In the genomic region with DNA sequence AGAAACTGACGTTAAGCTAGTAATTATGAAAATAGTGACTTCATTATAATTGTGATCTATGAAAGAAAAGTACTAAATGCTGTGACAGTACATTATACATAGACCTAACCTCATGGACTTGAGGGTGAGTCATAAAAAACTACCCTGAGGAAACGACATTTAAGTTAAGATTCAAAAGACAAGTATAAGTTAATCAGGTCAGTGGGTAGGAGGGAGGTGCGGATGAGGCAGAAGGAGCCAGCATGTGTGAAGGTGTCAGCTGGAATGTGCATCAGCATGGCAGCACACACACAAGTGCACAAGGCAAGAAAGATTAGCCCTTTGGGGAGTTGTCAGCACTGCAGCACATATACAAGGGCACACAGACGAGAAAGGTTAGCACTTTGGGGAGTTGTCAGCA, we compare ENCODE assay signal across 22 cellular contexts. TPM values are rescaled to one million over a fixed set of nuclear protein-coding genes. Genes with fewer than 3 reads are reported as not detected.
DNase-seq lines count a peak whose midpoint lies in the region; ATAC-seq, FAIRE-seq and TF ChIP-seq lines count a peak whose summit lies in the region.
"Had no signal": no experiment of that assay in that cellular context is flagged by ENCODE, and none has a peak within 500 bp of the region (broad histone marks: within the 10 kb centered on the region; RNA-seq: fewer than 3 reads in every experiment).

No MANE protein-coding gene starts in this region.

- H3K27me3 ChIP-seq in H1 (replicated peaks in 1 of 4; ENCODE audit: control insufficient read depth in 3 of 4, extremely low read depth in 1 of 4, insufficient read depth in 3 of 4, low read length in 3 of 4), result no peaks in the 10 kb centered on the region
- H3K27me3 ChIP-seq: body of pancreas, sigmoid colon had no signal

- H3K36me3 ChIP-seq in H1 (ENCODE audit: control insufficient read depth in 2 of 4, insufficient read depth in 4 of 4, low read length in 3 of 4), result no peaks in the 10 kb centered on the region
- H3K36me3 ChIP-seq: sigmoid colon, thoracic aorta had no signal

- peak overlapping the region in 1 of 2 donors; percentile 60 for H3K27ac Mint-ChIP-seq in stimulated activated naive CD8-positive, alpha-beta T cell treated with anti-CD3 and anti-CD28 coated beads, Interleukin-15, amount 100 ng/mL, for 72 hours
- H3K27ac Mint-ChIP-seq: activated naive CD8-positive, alpha-beta T cell treated with anti-CD3 and anti-CD28 coated beads, Interleukin-2, amount 10 ng/mL, durations not matched to agents 7 days and 5 days; H9 had no signal

- POLR2A ChIA-PET in H1 (lab: Charles Lee; ENCODE audit: partially characterized antibody), result interaction anchor here (0.7 to 1.1 kb wide), 4 partner anchors 44 to 115 kb away, joined by 3 read pairs; no protein-coding TSS in a partner anchor

- no peaks in the 10 kb centered on the region for H4K20me1 ChIP-seq in H1 (replicated peaks in 1 of 2; ENCODE audit: control insufficient read depth in 1 of 2, insufficient read depth in 2 of 2, low read length in 2 of 2)

- H2AFZ ChIP-seq in H1 (ENCODE audit: low read length), result 0 out of 2 replicates have a peak overlapping the region, but pooled peaks have one; percentile 54
- H2AFZ ChIP-seq: parathyroid adenoma had no signal

- no peak overlapping the region for H2AK5ac ChIP-seq in H1 (ENCODE audit: low read depth, low read length)

- no peaks in the 10 kb centered on the region for H3K9me3 ChIP-seq in H1 (ENCODE audit: insufficient read depth in 2 of 2, low read depth in 1 of 2, low read length in 1 of 2)
- H3K9me3 ChIP-seq: body of pancreas, sigmoid colon, thoracic aorta had no signal

- H3K4me3 Mint-ChIP-seq in stimulated activated naive CD8-positive, alpha-beta T cell treated with anti-CD3 and anti-CD28 coated beads, Interleukin-15, amount 100 ng/mL, for 72 hours, result no peak overlapping the region
- H3K4me3 Mint-ChIP-seq: activated naive CD8-positive, alpha-beta T cell treated with anti-CD3 and anti-CD28 coated beads, Interleukin-2, amount 10 ng/mL, durations not matched to agents 7 days and 5 days; H9; naive thymus-derived CD8-positive, alpha-beta T cell had no signal

- no peak overlapping the region for H4K8ac ChIP-seq in H1 (ENCODE audit: extremely low read depth, insufficient read depth, low read length)

- no peak overlapping the region for H3K4me2 ChIP-seq in H1 (ENCODE audit: insufficient read depth in 1 of 2, low read depth in 2 of 2, low read length in 2 of 2)

- H3K79me1 ChIP-seq in H1 (ENCODE audit: low read depth, low read length), result no peaks in the 10 kb centered on the region

- no peak overlapping the region for H3K56ac ChIP-seq in H1 (replicated peaks; ENCODE audit: insufficient read length, low read depth, low read length)

- no peak for TF ChIP-seq RAD21 in H1 (IDR thresholded peaks at IDR 0.05 in 1 of 2, conservative IDR thresholded peaks at IDR 0.05 in 1 of 2; ENCODE audit: low read depth in 2 of 2, low read length in 2 of 2)

- H3K23me2 ChIP-seq in H1 (ENCODE audit: low read depth, low read length), result no peaks in the 10 kb centered on the region

- whole genome bisulfite sequencing in H1 (ENCODE audit: extremely low coverage in 1 of 2, insufficient coverage in 1 of 2, insufficient read length in 1 of 2, insufficient replicate concordance in 2 of 2, low coverage in 1 of 2, low lambda C conversion rate in 2 of 2, missing lambda C conversion rate in 1 of 2), 2 experiments, result 88% methylated on average over 4 of the region's 4 CpGs; no CpG with 5 or more reads in 1 of the 2 experiments

- DNase-seq in activated CD4-positive, alpha-beta T cell treated with anti-CD3 and anti-CD28 coated beads for 48 hours, result peak; percentile 46
- DNase-seq in activated CD4-positive, alpha-beta T cell treated with anti-CD3 and anti-CD28 coated beads for 1 hour, result no peak
- DNase-seq in stimulated activated naive CD4-positive, alpha-beta T cell treated with Interleukin-2 at 50 U/mL for 16 hours (lab: John Stamatoyannopoulos, UW), result peak; percentile 22
- DNase-seq in stimulated activated naive CD4-positive, alpha-beta T cell (lab: John Stamatoyannopoulos, UW), result no peak
- no peak for DNase-seq in H1 (ENCODE audit: low read depth in 1 of 2, low spot score in 2 of 2)
- DNase-seq in stimulated activated naive CD8-positive, alpha-beta T cell treated with anti-CD3 and anti-CD28 coated beads, Interleukin-15, amount 100 ng/mL, for 72 hours, result no peak
- DNase-seq in left colon, result no peak
- DNase-seq in activated gamma-delta T cell treated with Interleukin-2 at 50 U/mL for 16 hours, result no peak
- DNase-seq: activated naive CD8-positive, alpha-beta T cell treated with anti-CD3 and anti-CD28 coated beads, Interleukin-2, amount 10 ng/mL, durations not matched to agents 7 days and 5 days; body of pancreas; DND-41; glutamatergic neuron; H9; MM.1S; naive thymus-derived CD8-positive, alpha-beta T cell; NCI-H1436 treated with DMSO at 0.1 percent for 48 hours; NCI-H526 treated with DMSO at 0.1 percent for 48 hours; sigmoid colon had no signal

- intact Hi-C loops in left colon (cut with DNase I, micrococcal nuclease), result no loop called here

- no peaks in the 10 kb centered on the region for H3K4me1 ChIP-seq in H1 (replicated peaks in 1 of 4; ENCODE audit: control insufficient read depth in 3 of 4, insufficient read depth in 4 of 4, low read length in 3 of 4)
- H3K4me1 ChIP-seq: parathyroid adenoma had no signal

- H4K91ac ChIP-seq in H1 (replicated peaks; ENCODE audit: insufficient read length, low read length), result no peak overlapping the region

- H2BK120ac ChIP-seq in H1 (replicated peaks; ENCODE audit: low read depth, low read length), result no peak overlapping the region

- H4K5ac ChIP-seq in H1 (ENCODE audit: insufficient read length, low read depth, low read length), result no peak overlapping the region

- H3K4me1 Mint-ChIP-seq in stimulated activated naive CD8-positive, alpha-beta T cell treated with anti-CD3 and anti-CD28 coated beads, Interleukin-15, amount 100 ng/mL, for 72 hours, result peaks cover 26% of the 10 kb centered on the region

- no peak overlapping the region for H3K9ac ChIP-seq in H1 (replicated peaks in 1 of 4; ENCODE audit: extremely low read depth in 1 of 4, low read depth in 3 of 4, low read length in 3 of 4)
- H3K9ac ChIP-seq: parathyroid adenoma had no signal

- ATAC-seq in stimulated activated naive CD8-positive, alpha-beta T cell treated with anti-CD3 and anti-CD28 coated beads, Interleukin-15, amount 100 ng/mL, for 72 hours, result peak; percentile 79
- ATAC-seq in left colon, result no peak
- ATAC-seq: body of pancreas; left lobe of liver; naive thymus-derived CD8-positive, alpha-beta T cell had no signal

- H3K27me3 Mint-ChIP-seq in stimulated activated naive CD8-positive, alpha-beta T cell treated with anti-CD3 and anti-CD28 coated beads, Interleukin-15, amount 100 ng/mL, for 72 hours, result peaks cover 8% of the 10 kb centered on the region

- H2BK20ac ChIP-seq in H1 (ENCODE audit: low read length), result peak overlapping the region; percentile 4; the same call in 1 of the 2 replicates

- H3K27ac ChIP-seq in H1 (ENCODE audit: low read depth, low read length), result no peak overlapping the region
- H3K27ac ChIP-seq: body of pancreas, parathyroid adenoma, sigmoid colon, thoracic aorta had no signal

- H3K9me3 Mint-ChIP-seq in stimulated activated naive CD8-positive, alpha-beta T cell treated with anti-CD3 and anti-CD28 coated beads, Interleukin-15, amount 100 ng/mL, for 72 hours, result no peaks in the 10 kb centered on the region
- H3K9me3 Mint-ChIP-seq: activated naive CD8-positive, alpha-beta T cell treated with anti-CD3 and anti-CD28 coated beads, Interleukin-2, amount 10 ng/mL, durations not matched to agents 7 days and 5 days; naive thymus-derived CD8-positive, alpha-beta T cell had no signal

- no peak overlapping the region for H3K23ac ChIP-seq in H1 (ENCODE audit: insufficient read length)

- TF ChIP-seq CTCF in H1 (IDR thresholded peaks at IDR 0.05; ENCODE audit: control extremely low read depth in 1 of 3, insufficient read depth in 1 of 3, low read depth in 1 of 3, low read length in 3 of 3), result no peak

- no peaks in the 10 kb centered on the region for H3K79me2 ChIP-seq in H1 (ENCODE audit: control insufficient read depth in 1 of 2, insufficient read depth in 2 of 2, low read length in 2 of 2)
- H3K79me2 ChIP-seq: parathyroid adenoma had no signal

- no peak overlapping the region for H2BK5ac ChIP-seq in H1 (ENCODE audit: low read depth, low read length)

- no peak for FAIRE-seq in H1 (lab: Jason Lieb, UNC)

- H2BK12ac ChIP-seq in H1 (ENCODE audit: low read depth, low read length), result no peak overlapping the region; the same call in 1 of the 2 replicates

- TF ChIP-seq POLR2A in H1 (IDR thresholded peaks at IDR 0.05; ENCODE audit: control extremely low read depth in 1 of 2, low read depth in 2 of 2, low read length in 2 of 2), result no peak

- no peak overlapping the region for H3K18ac ChIP-seq in H1 (ENCODE audit: extremely low read depth, low read length)

- CTCF ChIA-PET in H1 (lab: Charles Lee; ENCODE audit: partially characterized antibody), result interaction anchor here (0.7 to 7.4 kb wide), 22 partner anchors 8 to 360 kb away, joined by 3 to 145 read pairs (median 4); partner anchors contain the start of genes CAVIN3 and CCKBR

- no peak overlapping the region for H2BK15ac ChIP-seq in H1 (ENCODE audit: low read length)

- no peak overlapping the region for H3K14ac ChIP-seq in H1 (ENCODE audit: insufficient read length)

- TF ChIP-seq EP300 in H1 (IDR thresholded peaks at IDR 0.05; ENCODE audit: borderline replicate concordance in 1 of 2, low read depth in 2 of 2, low read length in 2 of 2), result no peak

- no peak overlapping the region for H3K4me3 ChIP-seq in H1 (ENCODE audit: extremely low read depth in 1 of 4, insufficient read depth in 2 of 4, low read depth in 3 of 4, low read length in 4 of 4)
- H3K4me3 ChIP-seq: body of pancreas, sigmoid colon, thoracic aorta had no signal

- no peak overlapping the region for H3K4ac ChIP-seq in H1 (replicated peaks; ENCODE audit: insufficient read length, low read depth, low read length)

RNA-seq across cellular contexts. Expression of gene CAVIN3, which starts 31.5 kb away (rescaled TPM):
- total RNA-seq in H1 (2021; fragmentation: NEBNext Ultra II Directional; extraction: Animal tissue kit (Norgen Biotek cat#: 25700)), result 17.7 and 20.4 TPM in 2 replicates
- polyA plus RNA-seq in H1 (2011; rRNA removed), result 26.4 and 27.6 TPM in 2 replicates
- 32.4 TPM for polyA plus RNA-seq in H1 (2011; cell fraction: cytosol; rRNA removed)
- 21.2 TPM for polyA plus RNA-seq in H1 (2011; cell fraction: nucleus; rRNA removed)
- 14.5 to 21.3 TPM (median 18.9 TPM) in 4 replicates for polyA plus RNA-seq in H1 (2012, experiment 1 of 2)
- 22.2 TPM for polyA plus RNA-seq in H1 (2012, experiment 2 of 2)
- 10.8 TPM for polyA plus RNA-seq in H1 (2013, experiment 1 of 2)
- polyA plus RNA-seq in H1 (2013, experiment 2 of 2), result 10.4 TPM
- 1.5 and 2.9 TPM in 2 replicates for polyA minus RNA-seq in H1 (2011; rRNA and poly(A)+ RNA removed)
- polyA minus RNA-seq in H1 (2011; cell fraction: cytosol; rRNA and poly(A)+ RNA removed), result 4.3 TPM
- polyA minus RNA-seq in H1 (2011; cell fraction: nucleus; rRNA and poly(A)+ RNA removed), result 18.5 TPM
- 10 to 100 TPM in 1 of 2 donors, 1 to 10 TPM in 1; 4.6 to 22.4 TPM for total RNA-seq in left colon
- total RNA-seq: A172; naive thymus-derived CD8-positive, alpha-beta T cell had no signal
- polyA plus RNA-seq: naive thymus-derived CD8-positive, alpha-beta T cell had no signal

RNA-seq across cellular contexts. Expression of gene SMPD1, which starts 38.5 kb away (rescaled TPM):
- 1.9 and 3.1 TPM in 2 replicates for total RNA-seq in H1 (2021; fragmentation: NEBNext Ultra II Directional; extraction: Animal tissue kit (Norgen Biotek cat#: 25700))
- polyA plus RNA-seq in H1 (2011; rRNA removed), result 2.4 and 4.5 TPM in 2 replicates
- 2.1 TPM for polyA plus RNA-seq in H1 (2011; cell fraction: cytosol; rRNA removed)
- 4.5 TPM for polyA plus RNA-seq in H1 (2011; cell fraction: nucleus; rRNA removed)
- polyA plus RNA-seq in H1 (2012, experiment 1 of 2), result 2.2 to 2.8 TPM (median 2.5 TPM) in 4 replicates
- polyA plus RNA-seq in H1 (2012, experiment 2 of 2), result 2.9 TPM
- 2.8 TPM for polyA plus RNA-seq in H1 (2013, experiment 1 of 2)
- 3.5 TPM for polyA plus RNA-seq in H1 (2013, experiment 2 of 2)
- 0.85 and 2.0 TPM in 2 replicates for polyA minus RNA-seq in H1 (2011; rRNA and poly(A)+ RNA removed)
- 1.2 TPM for polyA minus RNA-seq in H1 (2011; cell fraction: cytosol; rRNA and poly(A)+ RNA removed)
- polyA minus RNA-seq in H1 (2011; cell fraction: nucleus; rRNA and poly(A)+ RNA removed), result 2.3 TPM
- total RNA-seq in left colon, result 100 to 1,000 TPM in 1 of 2 donors, 10 to 100 TPM in 1; 50.8 to 136 TPM

Comparison
In these comparisons a context has a peak if more than half of its experiments do, and no peak if none do; other contexts are left out.
1. DNase-seq: peak in activated CD4-positive, alpha-beta T cell treated with anti-CD3 and anti-CD28 coated beads for 48 hours (single experiment) and stimulated activated naive CD4-positive, alpha-beta T cell treated with Interleukin-2 at 50 U/mL for 16 hours (single experiment); none in activated CD4-positive, alpha-beta T cell treated with anti-CD3 and anti-CD28 coated beads for 1 hour (single experiment), stimulated activated naive CD4-positive, alpha-beta T cell (0 of 6), H1 (0 of 2), stimulated activated naive CD8-positive, alpha-beta T cell treated with anti-CD3 and anti-CD28 coated beads, Interleukin-15, amount 100 ng/mL, for 72 hours (0 of 2), left colon (0 of 2) and activated gamma-delta T cell treated with Interleukin-2 at 50 U/mL for 16 hours (single experiment).
2. RNA of gene SMPD1, which starts 38.5 kb away (total RNA-seq): 50.8 to 136 TPM in left colon; 1.9 to 3.1 TPM in H1; every median in the first group is over 10 times any median in the second.